ENCODE assay signal across 16 cellular contexts in genomic region chr18:9828794-9829712, GRCh38. TPM values are rescaled to one million over a fixed set of nuclear protein-coding genes. Genes with fewer than 3 reads are reported as not detected.
A peak's percentile ranks its signal among the peaks of the same experiment; 100 is the strongest.
DNase-seq lines count a peak whose midpoint lies in the region; ATAC-seq and TF ChIP-seq lines count a peak whose summit lies in the region.
"Had no signal": no experiment of that assay in that cellular context is flagged by ENCODE, and none has a peak within 500 bp of the region (broad histone marks: within the 10 kb centered on the region; RNA-seq: fewer than 3 reads in every experiment).

No MANE protein-coding gene starts in this region.

- H3K79me2 ChIP-seq in HCT116 (ENCODE audit: insufficient read depth, low read length) (no peaks in the 10 kb centered on the region), parathyroid adenoma (no peaks in the 10 kb centered on the region)

- intact Hi-C loops in HCT116 (cut with micrococcal nuclease) (loop anchor here (1.0 to 10.0 kb wide), 3 partner anchors 39 to 126 kb away; partner anchors contain the start of gene VAPA), breast epithelium (cut with DNase I; ENCODE audit: low total_unique reads) (no loop called here)

- DNase-seq in HCT116 (ENCODE audit: low read depth, low spot score) (no peak), NOMO-1 treated with dmso at 0.1 percent for 144 hours (lab: John Stamatoyannopoulos, UW; ENCODE audit: unreplicated experiment) (peak; percentile 40), breast epithelium (ENCODE audit: low spot score in 2 of 2) (no peak), NCI-H1417 treated with DMSO at 0.1 percent for 48 hours (lab: John Stamatoyannopoulos, UW) (no peak), NCI-H2107 (lab: John Stamatoyannopoulos, UW) (no peak), LoVo (ENCODE audit: low spot score) (no peak)
- DNase-seq: activated CD4-positive, alpha-beta T cell treated with anti-CD3 and anti-CD28 coated beads, Interleukin-2, amount 50 U/mL, for 4 hours; NCI-H748 treated with DMSO at 0.1 percent for 48 hours; retina; stimulated activated CD4-positive, alpha-beta T cell treated with anti-CD3 and anti-CD28 coated beads, Interleukin-2, amount 100 ng/mL, for 24 hours had no signal

- no peaks in the 10 kb centered on the region for H3K27me3 ChIP-seq in HCT116 (ENCODE audit: insufficient read depth, low read length)
- H3K27me3 ChIP-seq in breast epithelium, result no peaks in the 10 kb centered on the region
- no peaks in the 10 kb centered on the region for H3K27me3 ChIP-seq in parathyroid adenoma (ENCODE audit: control insufficient read depth, insufficient read depth, low read length)
- H3K27me3 ChIP-seq: gastrocnemius medialis, testis had no signal

- no peak for TF ChIP-seq POLR2A in HCT116 (IDR thresholded peaks at IDR 0.05; ENCODE audit: borderline replicate concordance, extremely low read depth, insufficient read depth, insufficient read length)
- TF ChIP-seq POLR2A in breast epithelium (IDR thresholded peaks at IDR 0.05), result no peak

- TF ChIP-seq RAD21 in HCT116 (IDR thresholded peaks at IDR 0.05; ENCODE audit: low read depth), result no peak

- H3K27ac ChIP-seq in HCT116 (ENCODE audit: low read depth, low read length), result peak overlapping the region; percentile 87
- peak overlapping the region; percentile 81 to 93 for H3K27ac ChIP-seq in breast epithelium
- H3K27ac ChIP-seq in parathyroid adenoma, result no peak overlapping the region
- H3K27ac ChIP-seq: testis had no signal

- H3K9ac ChIP-seq in HCT116 (ENCODE audit: low read length) (peak overlapping the region; percentile 53), parathyroid adenoma (no peak overlapping the region)

- CTCF ChIA-PET in HCT116 (lab: Charles Lee), result no interaction called here

- RAD21 ChIA-PET in HCT116 (lab: Charles Lee; ENCODE audit: low non-redundant PET in 1 of 2, low total read pairs in 2 of 2, uncharacterized antibody in 2 of 2, unreplicated experiment in 2 of 2), result no interaction called here

- no peaks in the 10 kb centered on the region for H4K20me1 ChIP-seq in HCT116 (ENCODE audit: insufficient read depth)

- H3K4me1 ChIP-seq in HCT116 (ENCODE audit: control insufficient read depth in 1 of 2, insufficient read depth in 2 of 2, low read length in 2 of 2) (peaks cover 52 to 64% of the 10 kb centered on the region in 2 experiments), breast epithelium (peaks cover under 1 to 22% of the 10 kb centered on the region in 2 donors), parathyroid adenoma (peaks cover 11% of the 10 kb centered on the region)

- H3K36me3 ChIP-seq in HCT116 (ENCODE audit: control insufficient read depth in 1 of 2, insufficient read depth in 2 of 2, low read length in 2 of 2), result no peaks in the 10 kb centered on the region
- no peaks in the 10 kb centered on the region for H3K36me3 ChIP-seq in breast epithelium
- no peaks in the 10 kb centered on the region for H3K36me3 ChIP-seq in parathyroid adenoma (ENCODE audit: control insufficient read depth, insufficient read depth, low read length)
- H3K36me3 ChIP-seq: gastrocnemius medialis had no signal

- no peaks in the 10 kb centered on the region for H3K9me2 ChIP-seq in HCT116 (ENCODE audit: insufficient read depth)

- TF ChIP-seq CTCF in HCT116 (IDR thresholded peaks at IDR 0.05 in 2 of 3, conservative IDR thresholded peaks at IDR 0.05 in 1 of 3; ENCODE audit: borderline replicate concordance in 1 of 3, insufficient read depth in 1 of 3, low read depth in 2 of 3, low read length in 2 of 3) (no peak), breast epithelium (IDR thresholded peaks at IDR 0.05) (no peak), parathyroid adenoma (IDR thresholded peaks at IDR 0.05) (no peak)

- no TSS peak for BruUV-seq in HCT116 (replicated peaks; lab: Mats Ljungman, UMichigan)

- POLR2A ChIA-PET in HCT116 (lab: Charles Lee), result interaction anchor here (1.1 to 2.2 kb wide), 3 partner anchors 9 to 40 kb away, joined by 4 to 10 read pairs (median 5); no protein-coding TSS in a partner anchor

- peak overlapping the region; percentile 76 for H3K4me2 ChIP-seq in HCT116 (ENCODE audit: low read length)
- peak overlapping the region; percentile 46 for H3K4me2 ChIP-seq in parathyroid adenoma (ENCODE audit: low read length)

- ATAC-seq in HCT116 (peak; percentile 60), HG02970 (IDR thresholded peaks at IDR 0.05; ENCODE audit: low FRiP score, unreplicated experiment) (no peak)
- ATAC-seq: gastrocnemius medialis had no signal

- H2AFZ ChIP-seq in HCT116 (ENCODE audit: low read depth, low read length, poor library complexity, severe bottlenecking) (no peak overlapping the region), parathyroid adenoma (no peak overlapping the region)

- no peaks in the 10 kb centered on the region for H3K9me3 ChIP-seq in HCT116 (ENCODE audit: control insufficient read depth in 1 of 2, insufficient read depth in 1 of 2, low read depth in 1 of 2, low read length in 2 of 2)
- no peaks in the 10 kb centered on the region for H3K9me3 ChIP-seq in breast epithelium
- H3K9me3 ChIP-seq in parathyroid adenoma (ENCODE audit: control insufficient read depth, low read length), result no peaks in the 10 kb centered on the region
- H3K9me3 ChIP-seq: gastrocnemius medialis, testis had no signal

- peak overlapping the region; percentile 24 to 42 for H3K4me3 ChIP-seq in HCT116 (replicated peaks in 1 of 2; ENCODE audit: low read depth in 1 of 2, low read length in 2 of 2)
- no peak overlapping the region for H3K4me3 ChIP-seq in breast epithelium
- H3K4me3 ChIP-seq in parathyroid adenoma (ENCODE audit: low read depth, low read length), result peak overlapping the region; percentile 41
- H3K4me3 ChIP-seq: gastrocnemius medialis, lung, testis had no signal

TF ChIP-seq in HCT116, 20 proteins besides CTCF, POLR2A, EP300 and RAD21:
- TF ChIP-seq POLR2AphosphoS5 (IDR thresholded peaks at IDR 0.05; ENCODE audit: low read depth, low read length) (0 out of 2 replicates have a peak, but pooled peaks have one; percentile 12), MAX (IDR thresholded peaks at IDR 0.05) (no peak), CEBPB (IDR thresholded peaks at IDR 0.05; ENCODE audit: low read depth) (no peak), ZNF274 (IDR thresholded peaks at IDR 0.05; ENCODE audit: low read depth, low read length) (no peak)
- TF ChIP-seq, protein P1, sequence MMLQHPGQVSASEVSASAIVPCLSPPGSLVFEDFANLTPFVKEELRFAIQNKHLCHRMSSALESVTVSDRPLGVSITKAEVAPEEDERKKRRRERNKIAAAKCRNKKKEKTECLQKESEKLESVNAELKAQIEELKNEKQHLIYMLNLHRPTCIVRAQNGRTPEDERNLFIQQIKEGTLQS (IDR thresholded peaks at IDR 0.05), result no peak
- TF ChIP-seq, protein P2, sequence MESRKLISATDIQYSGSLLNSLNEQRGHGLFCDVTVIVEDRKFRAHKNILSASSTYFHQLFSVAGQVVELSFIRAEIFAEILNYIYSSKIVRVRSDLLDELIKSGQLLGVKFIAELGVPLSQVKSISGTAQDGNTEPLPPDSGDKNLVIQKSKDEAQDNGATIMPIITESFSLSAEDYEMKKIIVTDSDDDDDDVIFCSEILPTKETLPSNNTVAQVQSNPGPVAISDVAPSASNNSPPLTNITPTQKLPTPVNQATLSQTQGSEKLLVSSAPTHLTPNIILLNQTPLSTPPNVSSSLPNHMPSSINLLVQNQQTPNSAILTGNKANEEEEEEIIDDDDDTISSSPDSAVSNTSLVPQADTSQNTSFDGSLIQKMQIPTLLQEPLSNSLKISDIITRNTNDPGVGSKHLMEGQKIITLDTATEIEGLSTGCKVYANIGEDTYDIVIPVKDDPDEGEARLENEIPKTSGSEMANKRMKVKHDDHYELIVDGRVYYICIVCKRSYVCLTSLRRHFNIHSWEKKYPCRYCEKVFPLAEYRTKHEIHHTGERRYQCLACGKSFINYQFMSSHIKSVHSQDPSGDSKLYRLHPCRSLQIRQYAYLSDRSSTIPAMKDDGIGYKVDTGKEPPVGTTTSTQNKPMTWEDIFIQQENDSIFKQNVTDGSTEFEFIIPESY (IDR thresholded peaks at IDR 0.05; ENCODE audit: extremely low read depth, insufficient replicate concordance, low read length), result no peak
TF ChIP-seq in HCT116: peak in this region for 1.

RNA-seq across cellular contexts. Expression of gene TXNDC2, which starts 56.7 kb away (rescaled TPM):
- 0.12 TPM for total RNA-seq in HCT116 (2021; ENCODE audit: unreplicated experiment)
- 0.03 and 0.05 TPM in 2 replicates for polyA plus RNA-seq in HCT116 (2012)
- under 1 TPM in 1 of 3 donors, not detected in 2; 0.16 TPM for total RNA-seq in breast epithelium
- total RNA-seq: gastrocnemius medialis, Right ventricle myocardium superior had no signal

Comparison
In these comparisons a context has a peak if more than half of its experiments do, and no peak if none do; other contexts are left out.
1. H3K4me3 ChIP-seq: peak in HCT116 (2 of 2) and parathyroid adenoma (single experiment); none in breast epithelium (0 of 3).